ENCODE assay signal across 29 cellular contexts in genomic region chr10:49328401-49329185, GRCh38. TPM values are rescaled to one million over a fixed set of nuclear protein-coding genes. Genes with fewer than 3 reads are reported as not detected.
DNase-seq lines count a peak whose midpoint lies in the region; ATAC-seq and TF ChIP-seq lines count a peak whose summit lies in the region.
"Had no signal": no experiment of that assay in that cellular context is flagged by ENCODE, and none has a peak within 500 bp of the region (broad histone marks: within the 10 kb centered on the region; RNA-seq: fewer than 3 reads in every experiment).

No MANE protein-coding gene starts in this region.

- no peaks in the 10 kb centered on the region for H4K20me1 ChIP-seq in neural progenitor cell (ENCODE audit: low read depth)
- H4K20me1 ChIP-seq: BLaER1 treated with 17β-estradiol and CSF1 and Interleukin-3, amounts not matched to agents 10 nM and 100 nM had no signal

- H3K4me2 ChIP-seq in neural progenitor cell = no peak overlapping the region

- H3F3A ChIP-seq in neural progenitor cell (ENCODE audit: low read depth) = no peaks in the 10 kb centered on the region

- no peaks in the 10 kb centered on the region for H3K36me3 ChIP-seq in neural progenitor cell
- H3K36me3 ChIP-seq: BLaER1 treated with 17β-estradiol and CSF1 and Interleukin-3, amounts not matched to agents 10 nM and 100 nM; SJSA1 had no signal

- peak overlapping the region; percentile 10 for H2AFZ ChIP-seq in neural progenitor cell (replicated peaks)
- H2AFZ ChIP-seq: GM23248 had no signal

- no peak for TF ChIP-seq CTCF in coronary artery (IDR thresholded peaks at IDR 0.05)
- TF ChIP-seq CTCF in neural progenitor cell (IDR thresholded peaks at IDR 0.05) = no peak

- no peaks in the 10 kb centered on the region for H3K4me1 ChIP-seq in neural progenitor cell
- H3K4me1 ChIP-seq: Caco-2, SJSA1 had no signal

- no peaks in the 10 kb centered on the region for H3K79me2 ChIP-seq in neural progenitor cell (ENCODE audit: low read depth)

- no peak overlapping the region for H3K9ac ChIP-seq in neural progenitor cell
- H3K9ac ChIP-seq: BLaER1 treated with 17β-estradiol and CSF1 and Interleukin-3, amounts not matched to agents 10 nM and 100 nM; GM23248 had no signal

- H3K9me3 Mint-ChIP-seq in neural progenitor cell = peaks cover 4% of the 10 kb centered on the region

- peaks cover 10% of the 10 kb centered on the region for H3K27me3 Mint-ChIP-seq in neural progenitor cell (ENCODE audit: insufficient read depth, low read depth)

- DNase-seq in NCI-H1092 treated with DMSO at 0.1 percent for 48 hours (lab: John Stamatoyannopoulos, UW) = peak; percentile 12
- no peak for DNase-seq in NCI-H1092 (lab: John Stamatoyannopoulos, UW)
- peak; percentile 7 for DNase-seq in DMS153 (lab: John Stamatoyannopoulos, UW)
- peak; percentile 38 for DNase-seq in coronary artery (ENCODE audit: low spot score)
- DNase-seq in neural progenitor cell (ENCODE audit: low spot score) = no peak
- DNase-seq in NAMALWA (ENCODE audit: low spot score) = no peak
- DNase-seq in effector CD4-positive, alpha-beta T cell = no peak
- DNase-seq: ACHN; Caco-2; CD4-positive, alpha-beta memory T cell; DMS 273 treated with DMSO at 0.1 percent for 48 hours; GM23248; HCEC 1CT; KBM-7; MM.1S; NCI-H1105 treated with DMSO at 0.1 percent for 48 hours; NCI-H1694; NCI-H2081 treated with DMSO at 0.1 percent for 48 hours; NCI-H510A treated with DMSO at 0.1 percent for 48 hours; NCI-H82; OCI-M1 had no signal

- no peak for ATAC-seq in GM21360 (IDR thresholded peaks at IDR 0.05; ENCODE audit: unreplicated experiment)
- ATAC-seq: HepG2 had no signal

- no peaks in the 10 kb centered on the region for H3K9me3 ChIP-seq in neural progenitor cell (ENCODE audit: low read depth)
- H3K9me3 ChIP-seq: Caco-2, SJSA1 had no signal

- no peaks in the 10 kb centered on the region for H3K36me3 Mint-ChIP-seq in neural progenitor cell
- H3K36me3 Mint-ChIP-seq: CD4-positive, alpha-beta memory T cell had no signal

- H3K27me3 ChIP-seq in neural progenitor cell = no peaks in the 10 kb centered on the region
- H3K27me3 ChIP-seq: BLaER1 treated with 17β-estradiol and CSF1 and Interleukin-3, amounts not matched to agents 10 nM and 100 nM; SJSA1 had no signal

- H3K4me3 ChIP-seq in coronary artery = no peak overlapping the region
- no peak overlapping the region for H3K4me3 ChIP-seq in neural progenitor cell
- H3K4me3 ChIP-seq: BLaER1 treated with 17β-estradiol and CSF1 and Interleukin-3, amounts not matched to agents 10 nM and 100 nM; GM23248; SJSA1 had no signal

- no peak overlapping the region for H3K27ac Mint-ChIP-seq in neural progenitor cell
- H3K27ac Mint-ChIP-seq: CD4-positive, alpha-beta memory T cell had no signal

- H3K4me1 Mint-ChIP-seq in neural progenitor cell = peaks cover 3% of the 10 kb centered on the region

- H3K4me3 Mint-ChIP-seq in neural progenitor cell = no peak overlapping the region
- H3K4me3 Mint-ChIP-seq: CD4-positive, alpha-beta memory T cell had no signal

- H3K27ac ChIP-seq in coronary artery = no peak overlapping the region
- no peak overlapping the region for H3K27ac ChIP-seq in neural progenitor cell
- H3K27ac ChIP-seq: 22Rv1; BLaER1 treated with 17β-estradiol and CSF1 and Interleukin-3, amounts not matched to agents 10 nM and 100 nM; GM23248; HL-60; SJSA1 had no signal

RNA-seq across cellular contexts. Expression of gene C10orf71, which starts 29.6 kb away (rescaled TPM):
- not detected in 2 replicates for total RNA-seq in neural progenitor cell (ENCODE audit: low replicate concordance)
- total RNA-seq: Caco-2; CD4-positive, alpha-beta memory T cell; G401; GM23248; HepG2; HT-29; SJSA1 had no signal

Comparison
In these comparisons a context has a peak if more than half of its experiments do, and no peak if none do; other contexts are left out.
1. DNase-seq: peak in NCI-H1092 treated with DMSO at 0.1 percent for 48 hours (single experiment), DMS153 (single experiment) and coronary artery (single experiment); none in NCI-H1092 (single experiment), neural progenitor cell (single experiment), NAMALWA (single experiment) and effector CD4-positive, alpha-beta T cell (single experiment).